ENCODE assay signal across 2 cellular contexts in genomic region chr6:44133981-44134711, GRCh38.
A peak's percentile ranks its signal among the peaks of the same experiment; 100 is the strongest.
TF ChIP-seq lines count a peak whose summit lies in the region.

No MANE protein-coding gene starts in this region.

TF ChIP-seq in HepG2, 621 proteins besides CTCF, POLR2A, EP300 and RAD21:
- no peak for TF ChIP-seq ZNF598 (CRISPR knock-in tag; IDR thresholded peaks at IDR 0.05; ENCODE audit: borderline replicate concordance)
- 0 out of 2 replicates have a peak, but pooled peaks have one; percentile 5 for TF ChIP-seq MIXL1 (CRISPR knock-in tag; IDR thresholded peaks at IDR 0.05)
- 0 out of 2 replicates have a peak, but pooled peaks have one; percentile 52 for TF ChIP-seq GLI4 (CRISPR knock-in tag; IDR thresholded peaks at IDR 0.05; ENCODE audit: borderline replicate concordance)
- no peak for TF ChIP-seq GTF2F1 (IDR thresholded peaks at IDR 0.05; ENCODE audit: low read length)
- no peak for TF ChIP-seq SIX4 (CRISPR knock-in tag; IDR thresholded peaks at IDR 0.05)
- TF ChIP-seq ZC3H13 (CRISPR knock-in tag; IDR thresholded peaks at IDR 0.05) = no peak
- 0 out of 2 replicates have a peak, but pooled peaks have one; percentile 4 for TF ChIP-seq CREM (IDR thresholded peaks at IDR 0.05)
- no peak for TF ChIP-seq CREM (CRISPR knock-in tag; IDR thresholded peaks at IDR 0.05)
- 0 out of 2 replicates have a peak, but pooled peaks have one; percentile 27 for TF ChIP-seq SRY (CRISPR knock-in tag; IDR thresholded peaks at IDR 0.05)
- TF ChIP-seq ZNF280B (CRISPR knock-in tag; IDR thresholded peaks at IDR 0.05; ENCODE audit: borderline replicate concordance) = 0 out of 2 replicates have a peak, but pooled peaks have one; percentile 45
- peak; percentile 17; the same call in 1 of the 2 replicates for TF ChIP-seq ZNF768 (CRISPR knock-in tag; IDR thresholded peaks at IDR 0.05)
- TF ChIP-seq ZSCAN25 (CRISPR knock-in tag; IDR thresholded peaks at IDR 0.05) = 0 out of 2 replicates have a peak, but pooled peaks have one; percentile 2
- TF ChIP-seq ZBTB8A (CRISPR knock-in tag; IDR thresholded peaks at IDR 0.05; ENCODE audit: borderline replicate concordance, low read depth) = no peak
- TF ChIP-seq TBX2 (CRISPR knock-in tag; IDR thresholded peaks at IDR 0.05; ENCODE audit: borderline replicate concordance) = 0 out of 2 replicates have a peak, but pooled peaks have one; percentile 7
- TF ChIP-seq SMARCE1 (IDR thresholded peaks at IDR 0.05; ENCODE audit: borderline replicate concordance) = no peak
- no peak for TF ChIP-seq NBN (conservative IDR thresholded peaks at IDR 0.05)
- TF ChIP-seq, protein P1, sequence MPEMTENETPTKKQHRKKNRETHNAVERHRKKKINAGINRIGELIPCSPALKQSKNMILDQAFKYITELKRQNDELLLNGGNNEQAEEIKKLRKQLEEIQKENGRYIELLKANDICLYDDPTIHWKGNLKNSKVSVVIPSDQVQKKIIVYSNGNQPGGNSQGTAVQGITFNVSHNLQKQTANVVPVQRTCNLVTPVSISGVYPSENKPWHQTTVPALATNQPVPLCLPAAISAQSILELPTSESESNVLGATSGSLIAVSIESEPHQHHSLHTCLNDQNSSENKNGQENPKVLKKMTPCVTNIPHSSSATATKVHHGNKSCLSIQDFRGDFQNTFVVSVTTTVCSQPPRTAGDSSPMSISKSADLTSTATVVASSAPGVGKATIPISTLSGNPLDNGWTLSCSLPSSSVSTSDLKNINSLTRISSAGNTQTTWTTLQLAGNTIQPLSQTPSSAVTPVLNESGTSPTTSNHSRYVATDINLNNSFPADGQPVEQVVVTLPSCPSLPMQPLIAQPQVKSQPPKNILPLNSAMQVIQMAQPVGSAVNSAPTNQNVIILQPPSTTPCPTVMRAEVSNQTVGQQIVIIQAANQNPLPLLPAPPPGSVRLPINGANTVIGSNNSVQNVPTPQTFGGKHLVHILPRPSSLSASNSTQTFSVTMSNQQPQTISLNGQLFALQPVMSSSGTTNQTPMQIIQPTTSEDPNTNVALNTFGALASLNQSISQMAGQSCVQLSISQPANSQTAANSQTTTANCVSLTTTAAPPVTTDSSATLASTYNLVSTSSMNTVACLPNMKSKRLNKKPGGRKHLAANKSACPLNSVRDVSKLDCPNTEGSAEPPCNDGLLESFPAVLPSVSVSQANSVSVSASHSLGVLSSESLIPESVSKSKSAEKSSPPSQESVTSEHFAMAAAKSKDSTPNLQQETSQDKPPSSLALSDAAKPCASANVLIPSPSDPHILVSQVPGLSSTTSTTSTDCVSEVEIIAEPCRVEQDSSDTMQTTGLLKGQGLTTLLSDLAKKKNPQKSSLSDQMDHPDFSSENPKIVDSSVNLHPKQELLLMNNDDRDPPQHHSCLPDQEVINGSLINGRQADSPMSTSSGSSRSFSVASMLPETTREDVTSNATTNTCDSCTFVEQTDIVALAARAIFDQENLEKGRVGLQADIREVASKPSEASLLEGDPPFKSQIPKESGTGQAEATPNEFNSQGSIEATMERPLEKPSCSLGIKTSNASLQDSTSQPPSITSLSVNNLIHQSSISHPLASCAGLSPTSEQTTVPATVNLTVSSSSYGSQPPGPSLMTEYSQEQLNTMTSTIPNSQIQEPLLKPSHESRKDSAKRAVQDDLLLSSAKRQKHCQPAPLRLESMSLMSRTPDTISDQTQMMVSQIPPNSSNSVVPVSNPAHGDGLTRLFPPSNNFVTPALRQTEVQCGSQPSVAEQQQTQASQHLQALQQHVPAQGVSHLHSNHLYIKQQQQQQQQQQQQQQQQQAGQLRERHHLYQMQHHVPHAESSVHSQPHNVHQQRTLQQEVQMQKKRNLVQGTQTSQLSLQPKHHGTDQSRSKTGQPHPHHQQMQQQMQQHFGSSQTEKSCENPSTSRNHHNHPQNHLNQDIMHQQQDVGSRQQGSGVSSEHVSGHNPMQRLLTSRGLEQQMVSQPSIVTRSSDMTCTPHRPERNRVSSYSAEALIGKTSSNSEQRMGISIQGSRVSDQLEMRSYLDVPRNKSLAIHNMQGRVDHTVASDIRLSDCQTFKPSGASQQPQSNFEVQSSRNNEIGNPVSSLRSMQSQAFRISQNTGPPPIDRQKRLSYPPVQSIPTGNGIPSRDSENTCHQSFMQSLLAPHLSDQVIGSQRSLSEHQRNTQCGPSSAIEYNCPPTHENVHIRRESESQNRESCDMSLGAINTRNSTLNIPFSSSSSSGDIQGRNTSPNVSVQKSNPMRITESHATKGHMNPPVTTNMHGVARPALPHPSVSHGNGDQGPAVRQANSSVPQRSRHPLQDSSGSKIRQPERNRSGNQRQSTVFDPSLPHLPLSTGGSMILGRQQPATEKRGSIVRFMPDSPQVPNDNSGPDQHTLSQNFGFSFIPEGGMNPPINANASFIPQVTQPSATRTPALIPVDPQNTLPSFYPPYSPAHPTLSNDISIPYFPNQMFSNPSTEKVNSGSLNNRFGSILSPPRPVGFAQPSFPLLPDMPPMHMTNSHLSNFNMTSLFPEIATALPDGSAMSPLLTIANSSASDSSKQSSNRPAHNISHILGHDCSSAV (CRISPR knock-in tag; IDR thresholded peaks at IDR 0.05; ENCODE audit: borderline replicate concordance) = no peak

TF ChIP-seq in K562, 482 proteins besides CTCF, POLR2A, EP300 and RAD21 (continues in another document):
- TF ChIP-seq FOXJ2 (tag; IDR thresholded peaks at IDR 0.05) = peak; percentile 77
- 0 out of 2 replicates have a peak, but pooled peaks have one; percentile 42 for TF ChIP-seq TARDBP (IDR thresholded peaks at IDR 0.05)
- no peak for TF ChIP-seq ZNF143 (CRISPR knock-in tag; IDR thresholded peaks at IDR 0.05)
- TF ChIP-seq MAFG (tag; conservative IDR thresholded peaks at IDR 0.05) = no peak
- TF ChIP-seq ARID1B (IDR thresholded peaks at IDR 0.05) = peak; percentile 98
- 0 out of 2 replicates have a peak, but pooled peaks have one; percentile 56 for TF ChIP-seq ETV5 (CRISPR knock-in tag; IDR thresholded peaks at IDR 0.05; ENCODE audit: low read depth)
- TF ChIP-seq ZNF589 (CRISPR knock-in tag; IDR thresholded peaks at IDR 0.05; ENCODE audit: low read depth) = peak; percentile 52; the same call in 1 of the 2 replicates
- peak; percentile 84 for TF ChIP-seq POLR2AphosphoS5 (IDR thresholded peaks at IDR 0.05; ENCODE audit: control insufficient read depth, insufficient read depth, low read depth, low read length)
- TF ChIP-seq CXXC5 (CRISPR knock-in tag; IDR thresholded peaks at IDR 0.05) = peak; percentile 44
- peak; percentile 88 for TF ChIP-seq MEIS2 (IDR thresholded peaks at IDR 0.05; ENCODE audit: partially characterized antibody)
- no peak for TF ChIP-seq PATZ1 (CRISPR knock-in tag; IDR thresholded peaks at IDR 0.05; ENCODE audit: borderline replicate concordance)
- peak; percentile 20; the same call in 1 of the 2 replicates for TF ChIP-seq PHB2 (IDR thresholded peaks at IDR 0.05; ENCODE audit: low read depth)
- no peak for TF ChIP-seq ZNF695 (CRISPR knock-in tag; IDR thresholded peaks at IDR 0.05)
- no peak for TF ChIP-seq ZNF830 (CRISPR knock-in tag; IDR thresholded peaks at IDR 0.05)
- no peak for TF ChIP-seq KLF6 (CRISPR knock-in tag; IDR thresholded peaks at IDR 0.05; ENCODE audit: borderline replicate concordance)
- peak; percentile 69; the same call in 1 of the 2 replicates for TF ChIP-seq NKRF (IDR thresholded peaks at IDR 0.05; ENCODE audit: borderline replicate concordance)
- TF ChIP-seq POLR2G (IDR thresholded peaks at IDR 0.05; ENCODE audit: low read depth, low read length) = 0 out of 2 replicates have a peak, but pooled peaks have one; percentile 46
- TF ChIP-seq ZNF583 (CRISPR knock-in tag; IDR thresholded peaks at IDR 0.05) = no peak
- no peak for TF ChIP-seq XRCC5 (IDR thresholded peaks at IDR 0.05; ENCODE audit: low read depth, low read length)
- peak; percentile 79 for TF ChIP-seq GATA2 (CRISPR knock-in tag; IDR thresholded peaks at IDR 0.05)
- no peak for TF ChIP-seq MEF2D (tag; conservative IDR thresholded peaks at IDR 0.05; ENCODE audit: low read depth)
- peak; percentile 71 for TF ChIP-seq MYC (IDR thresholded peaks at IDR 0.05; ENCODE audit: low read depth, low read length)
- no peak for TF ChIP-seq MYC (CRISPR knock-in tag; IDR thresholded peaks at IDR 0.05; ENCODE audit: borderline replicate concordance, low read depth)
- TF ChIP-seq SAFB (IDR thresholded peaks at IDR 0.05; ENCODE audit: borderline replicate concordance, low read depth, low read length) = no peak
- TF ChIP-seq MYNN (IDR thresholded peaks at IDR 0.05) = peak; percentile 93
- TF ChIP-seq MYNN (CRISPR knock-in tag; IDR thresholded peaks at IDR 0.05) = no peak
- TF ChIP-seq, protein P2, sequence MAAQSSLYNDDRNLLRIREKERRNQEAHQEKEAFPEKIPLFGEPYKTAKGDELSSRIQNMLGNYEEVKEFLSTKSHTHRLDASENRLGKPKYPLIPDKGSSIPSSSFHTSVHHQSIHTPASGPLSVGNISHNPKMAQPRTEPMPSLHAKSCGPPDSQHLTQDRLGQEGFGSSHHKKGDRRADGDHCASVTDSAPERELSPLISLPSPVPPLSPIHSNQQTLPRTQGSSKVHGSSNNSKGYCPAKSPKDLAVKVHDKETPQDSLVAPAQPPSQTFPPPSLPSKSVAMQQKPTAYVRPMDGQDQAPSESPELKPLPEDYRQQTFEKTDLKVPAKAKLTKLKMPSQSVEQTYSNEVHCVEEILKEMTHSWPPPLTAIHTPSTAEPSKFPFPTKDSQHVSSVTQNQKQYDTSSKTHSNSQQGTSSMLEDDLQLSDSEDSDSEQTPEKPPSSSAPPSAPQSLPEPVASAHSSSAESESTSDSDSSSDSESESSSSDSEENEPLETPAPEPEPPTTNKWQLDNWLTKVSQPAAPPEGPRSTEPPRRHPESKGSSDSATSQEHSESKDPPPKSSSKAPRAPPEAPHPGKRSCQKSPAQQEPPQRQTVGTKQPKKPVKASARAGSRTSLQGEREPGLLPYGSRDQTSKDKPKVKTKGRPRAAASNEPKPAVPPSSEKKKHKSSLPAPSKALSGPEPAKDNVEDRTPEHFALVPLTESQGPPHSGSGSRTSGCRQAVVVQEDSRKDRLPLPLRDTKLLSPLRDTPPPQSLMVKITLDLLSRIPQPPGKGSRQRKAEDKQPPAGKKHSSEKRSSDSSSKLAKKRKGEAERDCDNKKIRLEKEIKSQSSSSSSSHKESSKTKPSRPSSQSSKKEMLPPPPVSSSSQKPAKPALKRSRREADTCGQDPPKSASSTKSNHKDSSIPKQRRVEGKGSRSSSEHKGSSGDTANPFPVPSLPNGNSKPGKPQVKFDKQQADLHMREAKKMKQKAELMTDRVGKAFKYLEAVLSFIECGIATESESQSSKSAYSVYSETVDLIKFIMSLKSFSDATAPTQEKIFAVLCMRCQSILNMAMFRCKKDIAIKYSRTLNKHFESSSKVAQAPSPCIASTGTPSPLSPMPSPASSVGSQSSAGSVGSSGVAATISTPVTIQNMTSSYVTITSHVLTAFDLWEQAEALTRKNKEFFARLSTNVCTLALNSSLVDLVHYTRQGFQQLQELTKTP (IDR thresholded peaks at IDR 0.05; ENCODE audit: low read depth in 1 of 2, partially characterized antibody in 2 of 2) = no peak
- TF ChIP-seq, protein P3, sequence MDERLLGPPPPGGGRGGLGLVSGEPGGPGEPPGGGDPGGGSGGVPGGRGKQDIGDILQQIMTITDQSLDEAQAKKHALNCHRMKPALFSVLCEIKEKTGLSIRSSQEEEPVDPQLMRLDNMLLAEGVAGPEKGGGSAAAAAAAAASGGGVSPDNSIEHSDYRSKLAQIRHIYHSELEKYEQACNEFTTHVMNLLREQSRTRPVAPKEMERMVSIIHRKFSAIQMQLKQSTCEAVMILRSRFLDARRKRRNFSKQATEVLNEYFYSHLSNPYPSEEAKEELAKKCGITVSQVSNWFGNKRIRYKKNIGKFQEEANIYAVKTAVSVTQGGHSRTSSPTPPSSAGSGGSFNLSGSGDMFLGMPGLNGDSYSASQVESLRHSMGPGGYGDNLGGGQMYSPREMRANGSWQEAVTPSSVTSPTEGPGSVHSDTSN (CRISPR knock-in tag; IDR thresholded peaks at IDR 0.05; ENCODE audit: low read depth) = no peak
- TF ChIP-seq, protein P3 (tag; conservative IDR thresholded peaks at IDR 0.05; ENCODE audit: low read depth) = 0 out of 2 replicates have a peak, but pooled peaks have one; percentile 14
- TF ChIP-seq ZFP36 (IDR thresholded peaks at IDR 0.05; ENCODE audit: low read depth, low read length, partially characterized antibody) = peak; percentile 10
